ENCODE assay signal across 12 cellular contexts in the genomic region with DNA sequence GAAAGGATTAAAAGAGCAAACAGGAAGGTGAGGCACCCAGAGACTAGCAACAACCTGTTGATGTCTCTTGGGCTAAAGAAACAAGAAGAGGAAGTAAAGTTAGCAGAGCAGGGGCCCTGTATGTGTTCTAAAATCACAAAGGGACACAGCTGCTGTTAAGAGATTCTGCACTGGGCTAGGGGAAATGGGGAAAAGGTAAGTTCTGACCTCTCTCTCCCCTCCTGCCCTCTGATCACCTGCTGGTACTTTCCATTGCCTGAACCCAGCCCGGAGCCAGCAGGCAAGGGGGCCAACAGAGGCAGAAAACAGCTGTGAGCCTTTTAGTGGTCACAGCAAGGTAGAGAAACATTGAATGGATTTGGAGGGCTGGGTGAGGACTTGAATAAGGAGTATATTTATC. TPM values are rescaled to one million over a fixed set of nuclear protein-coding genes. Genes with fewer than 3 reads are reported as not detected.
DNase-seq lines count a peak whose midpoint lies in the region; ATAC-seq, FAIRE-seq and TF ChIP-seq lines count a peak whose summit lies in the region.
"Had no signal": no experiment of that assay in that cellular context is flagged by ENCODE, and none has a peak within 500 bp of the region (broad histone marks: within the 10 kb centered on the region; RNA-seq: fewer than 3 reads in every experiment).

No MANE protein-coding gene starts in this region.

- H3K4me3 Mint-ChIP-seq in progenitor cell of endocrine pancreas (ENCODE audit: low read depth): no peak overlapping the region
- H3K4me3 Mint-ChIP-seq: activated T-helper 1 cell treated with anti-CD3 and anti-CD28 coated beads, Interleukin-12 subunit alpha, Interleukin-12 subunit beta, Interleukin-2, Interleukin-4 antibody, amounts not matched to agents 30 ng/mL and 10 ng/mL and 1 ng/mL, durations not matched to agents 14 hours and 24 hours and 36 hours had no signal

- POLR2A ChIA-PET in HepG2 (lab: Yijun Ruan, JAX): no interaction called here

- no peak overlapping the region for H3K27ac Mint-ChIP-seq in progenitor cell of endocrine pancreas
- H3K27ac Mint-ChIP-seq: activated T-helper 1 cell treated with anti-CD3 and anti-CD28 coated beads, Interleukin-12 subunit alpha, Interleukin-12 subunit beta, Interleukin-2, Interleukin-4 antibody, amounts not matched to agents 30 ng/mL and 10 ng/mL and 1 ng/mL, durations not matched to agents 14 hours and 24 hours and 36 hours had no signal

- no peak for TF ChIP-seq POLR2A in HepG2 (IDR thresholded peaks at IDR 0.05; ENCODE audit: insufficient read depth in 1 of 2, low read depth in 2 of 2, low read length in 2 of 2)

- H3K4me3 ChIP-seq in HepG2 (replicated peaks in 1 of 3; ENCODE audit: insufficient read depth in 1 of 3, low read depth in 2 of 3, low read length in 3 of 3): no peak overlapping the region
- H3K4me3 ChIP-seq: SJSA1 had no signal

- TF ChIP-seq EP300 in HepG2 (IDR thresholded peaks at IDR 0.05; ENCODE audit: low read depth in 2 of 2, low read length in 2 of 2): no peak
- no peak for TF ChIP-seq EP300 in HepG2 (CRISPR knock-in tag; IDR thresholded peaks at IDR 0.05; ENCODE audit: borderline replicate concordance)

- H3K27me3 Mint-ChIP-seq in progenitor cell of endocrine pancreas: peaks cover 3% of the 10 kb centered on the region

- CTCF ChIA-PET in HepG2 (lab: Yijun Ruan, JAX; ENCODE audit: low intra/inter-chr PET ratio, low total read pairs): no interaction called here

- ATAC-seq in HG02642 (IDR thresholded peaks at IDR 0.05; ENCODE audit: poor library complexity, unreplicated experiment) (peak; percentile 77), HG03575 (IDR thresholded peaks at IDR 0.05; ENCODE audit: extremely low read depth, insufficient number of reproducible peaks, low FRiP score, unreplicated experiment) (peak; percentile 43), HepG2 (no peak)

- no peaks in the 10 kb centered on the region for H3K36me3 Mint-ChIP-seq in progenitor cell of endocrine pancreas (ENCODE audit: insufficient read depth)

- H3K9me3 ChIP-seq in HepG2 (ENCODE audit: low read length): no peaks in the 10 kb centered on the region
- H3K9me3 ChIP-seq: SJSA1 had no signal

- H3K9ac ChIP-seq in HepG2 (ENCODE audit: insufficient read depth, low read depth, low read length): no peak overlapping the region

- no peak overlapping the region for H3K27ac ChIP-seq in HepG2 (ENCODE audit: extremely low read length, insufficient read depth, low read length)
- H3K27ac ChIP-seq: SJSA1 had no signal

- peak; percentile 34 for TF ChIP-seq CTCF in progenitor cell of endocrine pancreas (IDR thresholded peaks at IDR 0.05; ENCODE audit: unreplicated experiment)
- TF ChIP-seq CTCF in HepG2 (CRISPR knock-in tag; IDR thresholded peaks at IDR 0.05): no peak

- WGBS in HepG2 (ENCODE audit: low lambda C conversion rate): 0% methylated on average over 1 of the region's 1 CpG

- peaks cover 12% of the 10 kb centered on the region for H3K4me1 ChIP-seq in HepG2 (ENCODE audit: insufficient read depth, low read length)
- H3K4me1 ChIP-seq: SJSA1 had no signal

- DNase-seq in NCI-H1092 treated with DMSO at 0.1 percent for 48 hours (lab: John Stamatoyannopoulos, UW) (peak; percentile 2), NCI-H1092 (lab: John Stamatoyannopoulos, UW) (no peak), progenitor cell of endocrine pancreas (ENCODE audit: low spot score, unreplicated experiment) (no peak), glomerular visceral epithelial cell (ENCODE audit: extremely low spot score) (no peak), H4 (ENCODE audit: low spot score) (no peak), HepG2 (ENCODE audit: low spot score) (no peak)
- DNase-seq: 8988T had no signal

- no peak overlapping the region for H2AFZ ChIP-seq in HepG2 (ENCODE audit: low read length)

- intact Hi-C loops in HepG2 (cut with micrococcal nuclease; ENCODE audit: unreplicated experiment): no loop called here

- H3K4me1 Mint-ChIP-seq in progenitor cell of endocrine pancreas (ENCODE audit: low read depth): no peaks in the 10 kb centered on the region

- in situ Hi-C loops in HepG2 (cut with HindIII; ENCODE audit: extremely low pct_ligation_motif_present, low pct_unique_long_range_greater_than_20kb): no loop called here

- no peak for FAIRE-seq in HepG2 (lab: Jason Lieb, UNC)
- FAIRE-seq: keratinocyte had no signal

- no peak overlapping the region for H3K4me2 ChIP-seq in HepG2 (ENCODE audit: low read depth, low read length)

- no peaks in the 10 kb centered on the region for H3K79me2 ChIP-seq in HepG2 (ENCODE audit: insufficient read depth, low read length)

- no peaks in the 10 kb centered on the region for H3K9me3 Mint-ChIP-seq in progenitor cell of endocrine pancreas (ENCODE audit: low read depth)
- H3K9me3 Mint-ChIP-seq: activated T-helper 1 cell treated with anti-CD3 and anti-CD28 coated beads, Interleukin-12 subunit alpha, Interleukin-12 subunit beta, Interleukin-2, Interleukin-4 antibody, amounts not matched to agents 30 ng/mL and 10 ng/mL and 1 ng/mL, durations not matched to agents 14 hours and 24 hours and 36 hours had no signal

- peaks cover 2 to 4% of the 10 kb centered on the region in 2 experiments; a peak in 3 of 5 replicates for H3K27me3 ChIP-seq in HepG2 (ENCODE audit: control insufficient read depth in 1 of 2, insufficient read depth in 2 of 2, low read length in 2 of 2)
- H3K27me3 ChIP-seq: SJSA1 had no signal

- TF ChIP-seq RAD21 in HepG2 (CRISPR knock-in tag; IDR thresholded peaks at IDR 0.05): no peak

- no TSS peak for BruUV-seq in HepG2 (replicated peaks; lab: Mats Ljungman, UMichigan)

- no peaks in the 10 kb centered on the region for H4K20me1 ChIP-seq in HepG2 (ENCODE audit: insufficient read depth, low read length)

- H3K36me3 ChIP-seq in HepG2 (replicated peaks in 1 of 2; ENCODE audit: control insufficient read depth in 1 of 2, insufficient read depth in 2 of 2, low read length in 2 of 2): no peaks in the 10 kb centered on the region
- H3K36me3 ChIP-seq: SJSA1 had no signal

TF ChIP-seq in HepG2, 621 proteins besides CTCF, POLR2A, EP300 and RAD21 (continues in another document):
- TF ChIP-seq, protein P1, sequence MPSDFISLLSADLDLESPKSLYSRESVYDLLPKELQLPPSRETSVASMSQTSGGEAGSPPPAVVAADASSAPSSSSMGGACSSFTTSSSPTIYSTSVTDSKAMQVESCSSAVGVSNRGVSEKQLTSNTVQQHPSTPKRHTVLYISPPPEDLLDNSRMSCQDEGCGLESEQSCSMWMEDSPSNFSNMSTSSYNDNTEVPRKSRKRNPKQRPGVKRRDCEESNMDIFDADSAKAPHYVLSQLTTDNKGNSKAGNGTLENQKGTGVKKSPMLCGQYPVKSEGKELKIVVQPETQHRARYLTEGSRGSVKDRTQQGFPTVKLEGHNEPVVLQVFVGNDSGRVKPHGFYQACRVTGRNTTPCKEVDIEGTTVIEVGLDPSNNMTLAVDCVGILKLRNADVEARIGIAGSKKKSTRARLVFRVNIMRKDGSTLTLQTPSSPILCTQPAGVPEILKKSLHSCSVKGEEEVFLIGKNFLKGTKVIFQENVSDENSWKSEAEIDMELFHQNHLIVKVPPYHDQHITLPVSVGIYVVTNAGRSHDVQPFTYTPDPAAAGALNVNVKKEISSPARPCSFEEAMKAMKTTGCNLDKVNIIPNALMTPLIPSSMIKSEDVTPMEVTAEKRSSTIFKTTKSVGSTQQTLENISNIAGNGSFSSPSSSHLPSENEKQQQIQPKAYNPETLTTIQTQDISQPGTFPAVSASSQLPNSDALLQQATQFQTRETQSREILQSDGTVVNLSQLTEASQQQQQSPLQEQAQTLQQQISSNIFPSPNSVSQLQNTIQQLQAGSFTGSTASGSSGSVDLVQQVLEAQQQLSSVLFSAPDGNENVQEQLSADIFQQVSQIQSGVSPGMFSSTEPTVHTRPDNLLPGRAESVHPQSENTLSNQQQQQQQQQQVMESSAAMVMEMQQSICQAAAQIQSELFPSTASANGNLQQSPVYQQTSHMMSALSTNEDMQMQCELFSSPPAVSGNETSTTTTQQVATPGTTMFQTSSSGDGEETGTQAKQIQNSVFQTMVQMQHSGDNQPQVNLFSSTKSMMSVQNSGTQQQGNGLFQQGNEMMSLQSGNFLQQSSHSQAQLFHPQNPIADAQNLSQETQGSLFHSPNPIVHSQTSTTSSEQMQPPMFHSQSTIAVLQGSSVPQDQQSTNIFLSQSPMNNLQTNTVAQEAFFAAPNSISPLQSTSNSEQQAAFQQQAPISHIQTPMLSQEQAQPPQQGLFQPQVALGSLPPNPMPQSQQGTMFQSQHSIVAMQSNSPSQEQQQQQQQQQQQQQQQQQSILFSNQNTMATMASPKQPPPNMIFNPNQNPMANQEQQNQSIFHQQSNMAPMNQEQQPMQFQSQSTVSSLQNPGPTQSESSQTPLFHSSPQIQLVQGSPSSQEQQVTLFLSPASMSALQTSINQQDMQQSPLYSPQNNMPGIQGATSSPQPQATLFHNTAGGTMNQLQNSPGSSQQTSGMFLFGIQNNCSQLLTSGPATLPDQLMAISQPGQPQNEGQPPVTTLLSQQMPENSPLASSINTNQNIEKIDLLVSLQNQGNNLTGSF (CRISPR knock-in tag; IDR thresholded peaks at IDR 0.05): no peak
- TF ChIP-seq BRD4 (CRISPR knock-in tag; IDR thresholded peaks at IDR 0.05): no peak
- no peak for TF ChIP-seq ELF4 (CRISPR knock-in tag; IDR thresholded peaks at IDR 0.05; ENCODE audit: borderline replicate concordance)

RNA-seq across cellular contexts. Expression of a gene that starts 13.5 kb away (rescaled TPM):
- 23.8 and 26.2 TPM in 2 replicates for total RNA-seq in progenitor cell of endocrine pancreas
- 0.74 and 0.87 TPM in 2 replicates for total RNA-seq in H4 (2014; rRNA removed; shearing (Covaris generic))
- total RNA-seq in HepG2 (2016; rRNA removed; fragmentation: Illumina TruSeq; extraction: Trizol): not detected in 2 replicates
- not detected in 2 replicates for total RNA-seq in HepG2 (2016; cell fraction: cytosol; rRNA removed; fragmentation: Illumina TruSeq; extraction: Trizol; ENCODE audit: low read depth)
- total RNA-seq in HepG2 (2016; cell fraction: insoluble cytoplasmic fraction; rRNA removed; fragmentation: Illumina TruSeq; extraction: Trizol): not detected in 2 replicates
- not detected in 2 replicates for total RNA-seq in HepG2 (2016; cell fraction: membrane; rRNA removed; fragmentation: Illumina TruSeq; extraction: Trizol)
- total RNA-seq in HepG2 (2016; cell fraction: nucleus; rRNA removed; fragmentation: Illumina TruSeq; extraction: Trizol): not detected in 2 replicates
- polyA plus RNA-seq in HepG2 (2011; rRNA removed): not detected in 2 replicates
- polyA plus RNA-seq in HepG2 (2011; cell fraction: cytosol; rRNA removed): not detected in 2 replicates
- polyA plus RNA-seq in HepG2 (2011; cell fraction: nucleus; rRNA removed): not detected in 2 replicates
- not detected in 2 replicates for polyA plus RNA-seq in HepG2 (2012)
- not detected in 2 replicates for polyA plus RNA-seq in HepG2 (2016; cell fraction: cytosol; fragmentation: Illumina TruSeq; extraction: Trizol; ENCODE audit: low read depth)
- not detected in 2 replicates for polyA plus RNA-seq in HepG2 (2016; cell fraction: insoluble cytoplasmic fraction; fragmentation: Illumina TruSeq; extraction: Trizol; ENCODE audit: low read depth)
- polyA plus RNA-seq in HepG2 (2016; cell fraction: membrane; fragmentation: Illumina TruSeq; extraction: Trizol; ENCODE audit: low read depth): not detected in 2 replicates
- polyA plus RNA-seq in HepG2 (2016; cell fraction: nucleus; fragmentation: Illumina TruSeq; extraction: Trizol; ENCODE audit: insufficient read depth, low read depth): not detected in 2 replicates
- not detected in 2 replicates for polyA minus RNA-seq in HepG2 (2011; rRNA and poly(A)+ RNA removed; ENCODE audit: low replicate concordance)
- polyA minus RNA-seq in HepG2 (2011; cell fraction: cytosol; rRNA and poly(A)+ RNA removed): not detected in 2 replicates
- polyA minus RNA-seq in HepG2 (2011; cell fraction: nucleus; rRNA and poly(A)+ RNA removed): not detected in 2 replicates
- total RNA-seq: activated T-helper 1 cell treated with anti-CD3 and anti-CD28 coated beads, Interleukin-12 subunit alpha, Interleukin-12 subunit beta, Interleukin-2, Interleukin-4 antibody, amounts not matched to agents 30 ng/mL and 10 ng/mL and 1 ng/mL, durations not matched to agents 14 hours and 24 hours and 36 hours had no signal
- polyA plus RNA-seq: keratinocyte had no signal

Comparison
In these comparisons a context has a peak if more than half of its experiments do, and no peak if none do; other contexts are left out.
1. RNA of a gene that starts 13.5 kb away (total RNA-seq): 23.8 to 26.2 TPM in progenitor cell of endocrine pancreas; 0.74 to 0.87 TPM in H4 and not detected in HepG2; every median in the first group is over 10 times any median in the second.